In genomic region chr9:90783964-90784363, GRCh38 we compare ENCODE assay signal across 18 cellular contexts. TPM values are rescaled to one million over a fixed set of nuclear protein-coding genes. Genes with fewer than 3 reads are reported as not detected.
DNase-seq lines count a peak whose midpoint lies in the region; ATAC-seq, FAIRE-seq and TF ChIP-seq lines count a peak whose summit lies in the region.
"Had no signal": no experiment of that assay in that cellular context is flagged by ENCODE, and none has a peak within 500 bp of the region (broad histone marks: within the 10 kb centered on the region; RNA-seq: fewer than 3 reads in every experiment).

No MANE protein-coding gene starts in this region.

- intact Hi-C loops in HepG2 (cut with micrococcal nuclease; ENCODE audit: unreplicated experiment) = no loop called here
- intact Hi-C loops in right lobe of liver (cut with DNase I) = no loop called here
- intact Hi-C loops in OCI-LY7 (cut with micrococcal nuclease; ENCODE audit: unreplicated experiment) = no loop called here

- no peak overlapping the region for H3K56ac ChIP-seq in H1 (replicated peaks; ENCODE audit: insufficient read length, low read depth, low read length)

- no peaks in the 10 kb centered on the region for H3K23me2 ChIP-seq in H1 (ENCODE audit: low read depth, low read length)

- H3K9ac ChIP-seq in HepG2 (ENCODE audit: insufficient read depth, low read depth, low read length) (no peak overlapping the region), H1 (replicated peaks in 1 of 4; ENCODE audit: extremely low read depth in 1 of 4, low read depth in 3 of 4, low read length in 3 of 4) (no peak overlapping the region)
- H3K9ac ChIP-seq: BLaER1 had no signal

- TF ChIP-seq POLR2A in HepG2 (IDR thresholded peaks at IDR 0.05; ENCODE audit: insufficient read depth in 1 of 2, low read depth in 2 of 2, low read length in 2 of 2) (no peak), right lobe of liver (IDR thresholded peaks at IDR 0.05) (no peak), H1 (IDR thresholded peaks at IDR 0.05; ENCODE audit: control extremely low read depth in 1 of 2, low read depth in 2 of 2, low read length in 2 of 2) (no peak)

- H3K9me2 ChIP-seq in OCI-LY7 (ENCODE audit: insufficient read depth, low read length) = no peaks in the 10 kb centered on the region

- peak overlapping the region; percentile 52 for H3K27ac Mint-ChIP-seq in stimulated activated memory B cell treated with anti-CD40 and anti-IgM and Interleukin-4, amounts not matched to agents 10 μg/mL and 1 μg/mL and 100 μg/mL, for 72 hours
- no peak overlapping the region for H3K27ac Mint-ChIP-seq in endothelial cell (ENCODE audit: unreplicated experiment)
- H3K27ac Mint-ChIP-seq: CD4-positive, alpha-beta memory T cell had no signal

- CTCF ChIA-PET in HepG2 (lab: Yijun Ruan, JAX; ENCODE audit: low intra/inter-chr PET ratio, low total read pairs) (no interaction called here), OCI-LY7 (lab: Charles Lee; ENCODE audit: unreplicated experiment) (no interaction called here), H1 (lab: Charles Lee; ENCODE audit: partially characterized antibody) (interaction anchor here (1.0 to 1.8 kb wide), 2 partner anchors 68 to 99 kb away, joined by 3 to 6 read pairs; no protein-coding TSS in a partner anchor)

- no peak for ATAC-seq in HepG2
- ATAC-seq in right lobe of liver = no peak
- ATAC-seq in stimulated activated memory B cell treated with anti-CD40 and anti-IgM and Interleukin-4, amounts not matched to agents 10 μg/mL and 1 μg/mL and 100 μg/mL, for 72 hours = no peak

- H4K91ac ChIP-seq in H1 (replicated peaks; ENCODE audit: insufficient read length, low read length) = peak overlapping the region; percentile 27

- H3K23ac ChIP-seq in H1 (ENCODE audit: insufficient read length) = no peak overlapping the region

- no peak overlapping the region for H2BK20ac ChIP-seq in H1 (ENCODE audit: low read length)

- TF ChIP-seq RAD21 in HepG2 (CRISPR knock-in tag; IDR thresholded peaks at IDR 0.05) = no peak
- TF ChIP-seq RAD21 in H1 (IDR thresholded peaks at IDR 0.05 in 1 of 2, conservative IDR thresholded peaks at IDR 0.05 in 1 of 2; ENCODE audit: low read depth in 2 of 2, low read length in 2 of 2) = no peak

- no peaks in the 10 kb centered on the region for H3K27me3 ChIP-seq in HepG2 (ENCODE audit: control insufficient read depth in 1 of 2, insufficient read depth in 2 of 2, low read length in 2 of 2)
- no peaks in the 10 kb centered on the region for H3K27me3 ChIP-seq in right lobe of liver
- H3K27me3 ChIP-seq in H1 (replicated peaks in 1 of 4; ENCODE audit: control insufficient read depth in 3 of 4, extremely low read depth in 1 of 4, insufficient read depth in 3 of 4, low read length in 3 of 4) = no peaks in the 10 kb centered on the region
- no peaks in the 10 kb centered on the region for H3K27me3 ChIP-seq in small intestine (ENCODE audit: control insufficient read depth in 2 of 2, insufficient read depth in 2 of 2, low read length in 2 of 2)
- H3K27me3 ChIP-seq: BLaER1 had no signal

- H3K36me3 Mint-ChIP-seq in stimulated activated memory B cell treated with anti-CD40 and anti-IgM and Interleukin-4, amounts not matched to agents 10 μg/mL and 1 μg/mL and 100 μg/mL, for 72 hours = no peaks in the 10 kb centered on the region
- no peaks in the 10 kb centered on the region for H3K36me3 Mint-ChIP-seq in endothelial cell (ENCODE audit: low read depth, unreplicated experiment)
- H3K36me3 Mint-ChIP-seq: CD14-positive monocyte; CD4-positive, alpha-beta memory T cell had no signal

- H4K20me1 ChIP-seq in HepG2 (ENCODE audit: insufficient read depth, low read length) (no peaks in the 10 kb centered on the region), OCI-LY7 (ENCODE audit: insufficient read depth, low read length) (no peaks in the 10 kb centered on the region), H1 (replicated peaks in 1 of 2; ENCODE audit: control insufficient read depth in 1 of 2, insufficient read depth in 2 of 2, low read length in 2 of 2) (no peaks in the 10 kb centered on the region)
- H4K20me1 ChIP-seq: BLaER1 had no signal

- no peak for DNase-seq in HepG2 (ENCODE audit: low spot score)
- no peak for DNase-seq in right lobe of liver
- DNase-seq in OCI-LY7 (ENCODE audit: low spot score) = no peak
- DNase-seq in H1 (ENCODE audit: low read depth in 1 of 2, low spot score in 2 of 2) = no peak
- DNase-seq in GM20000 (ENCODE audit: low spot score) = no peak
- no peak for DNase-seq in endothelial cell (ENCODE audit: low spot score)
- DNase-seq in small intestine = no peak
- DNase-seq: CD4-positive, alpha-beta memory T cell; DMS153; DMS79; GDM1; HCEC 1CT had no signal

- FAIRE-seq in HepG2 (lab: Jason Lieb, UNC) (no peak), H1 (lab: Jason Lieb, UNC) (no peak), small intestine (lab: Jason Lieb, UNC) (no peak)
- FAIRE-seq: GM19239 had no signal

- no peak overlapping the region for H2AFZ ChIP-seq in HepG2 (ENCODE audit: low read length)
- peak overlapping the region; percentile 13; the same call in 1 of the 2 replicates for H2AFZ ChIP-seq in OCI-LY7 (ENCODE audit: low read length)
- 0 out of 2 replicates have a peak overlapping the region, but pooled peaks have one; percentile 41 for H2AFZ ChIP-seq in H1 (ENCODE audit: low read length)

- POLR2A ChIA-PET in HepG2 (lab: Yijun Ruan, JAX) (no interaction called here), OCI-LY7 (lab: Charles Lee) (interaction anchor here (1.3 kb wide), 1 partner anchor 13 kb away, joined by 3 read pairs; no protein-coding TSS in a partner anchor), H1 (lab: Charles Lee; ENCODE audit: partially characterized antibody) (interaction anchor here (1.0 to 1.1 kb wide), 3 partner anchors 18 to 31 kb away, joined by 3 to 4 read pairs (median 3); partner anchors contain the start of gene SYK)

- no peak overlapping the region for H3K4me3 ChIP-seq in HepG2 (replicated peaks in 1 of 3; ENCODE audit: insufficient read depth in 1 of 3, low read depth in 2 of 3, low read length in 3 of 3)
- H3K4me3 ChIP-seq in right lobe of liver = no peak overlapping the region
- no peak overlapping the region for H3K4me3 ChIP-seq in OCI-LY7 (ENCODE audit: low read depth, low read length, poor library complexity, severe bottlenecking)
- no peak overlapping the region for H3K4me3 ChIP-seq in H1 (ENCODE audit: extremely low read depth in 1 of 4, insufficient read depth in 2 of 4, low read depth in 3 of 4, low read length in 4 of 4)
- H3K4me3 ChIP-seq in small intestine (ENCODE audit: low read depth in 1 of 2, low read length in 2 of 2) = no peak overlapping the region
- H3K4me3 ChIP-seq: BLaER1 had no signal

- no peaks in the 10 kb centered on the region for H3K79me1 ChIP-seq in H1 (ENCODE audit: low read depth, low read length)

- H3K4me1 Mint-ChIP-seq in stimulated activated memory B cell treated with anti-CD40 and anti-IgM and Interleukin-4, amounts not matched to agents 10 μg/mL and 1 μg/mL and 100 μg/mL, for 72 hours = peaks cover 23% of the 10 kb centered on the region
- H3K4me1 Mint-ChIP-seq in endothelial cell (ENCODE audit: unreplicated experiment) = peaks cover 3% of the 10 kb centered on the region
- H3K4me1 Mint-ChIP-seq: CD4-positive, alpha-beta memory T cell had no signal

- H2AK5ac ChIP-seq in H1 (ENCODE audit: low read depth, low read length) = no peak overlapping the region; the same call in 1 of the 2 replicates

- TF ChIP-seq EP300 in HepG2 (IDR thresholded peaks at IDR 0.05; ENCODE audit: low read depth in 2 of 2, low read length in 2 of 2) (no peak), HepG2 (CRISPR knock-in tag; IDR thresholded peaks at IDR 0.05; ENCODE audit: borderline replicate concordance) (no peak), H1 (IDR thresholded peaks at IDR 0.05; ENCODE audit: borderline replicate concordance in 1 of 2, low read depth in 2 of 2, low read length in 2 of 2) (no peak)

- H3K9me3 Mint-ChIP-seq in stimulated activated memory B cell treated with anti-CD40 and anti-IgM and Interleukin-4, amounts not matched to agents 10 μg/mL and 1 μg/mL and 100 μg/mL, for 72 hours = no peaks in the 10 kb centered on the region
- H3K9me3 Mint-ChIP-seq in endothelial cell (ENCODE audit: unreplicated experiment) = no peaks in the 10 kb centered on the region
- H3K9me3 Mint-ChIP-seq: CD14-positive monocyte; CD4-positive, alpha-beta memory T cell had no signal

- 41% methylated on average over 8 of the region's 8 CpGs for WGBS in HepG2 (ENCODE audit: low lambda C conversion rate)
- WGBS in right lobe of liver (ENCODE audit: insufficient coverage, low coverage, low lambda C conversion rate, missing lambda C conversion rate) = 59% methylated on average over 8 of the region's 8 CpGs
- WGBS in H1 (ENCODE audit: extremely low coverage in 1 of 2, insufficient coverage in 1 of 2, insufficient read length in 1 of 2, insufficient replicate concordance in 2 of 2, low coverage in 1 of 2, low lambda C conversion rate in 2 of 2, missing lambda C conversion rate in 1 of 2), 2 experiments = 80% methylated on average over 8 of the region's 8 CpGs; no CpG with 5 or more reads in 1 of the 2 experiments
- 61 to 68% (median 62%) methylated on average over 8 of the region's 8 CpGs for WGBS in small intestine, 3 donors

- TF ChIP-seq CTCF in HepG2 (CRISPR knock-in tag; IDR thresholded peaks at IDR 0.05) = no peak
- no peak for TF ChIP-seq CTCF in right lobe of liver (IDR thresholded peaks at IDR 0.05)
- no peak for TF ChIP-seq CTCF in OCI-LY7 (conservative IDR thresholded peaks at IDR 0.05; ENCODE audit: low read length)
- TF ChIP-seq CTCF in H1 (IDR thresholded peaks at IDR 0.05; ENCODE audit: control extremely low read depth in 1 of 3, insufficient read depth in 1 of 3, low read depth in 1 of 3, low read length in 3 of 3) = no peak
- TF ChIP-seq CTCF in GM20000 (IDR thresholded peaks at IDR 0.05; ENCODE audit: extremely low read depth, missing control alignments) = no peak
- no peak for TF ChIP-seq CTCF in endothelial cell (IDR thresholded peaks at IDR 0.05; ENCODE audit: unreplicated experiment)

- H2BK120ac ChIP-seq in H1 (replicated peaks; ENCODE audit: low read depth, low read length) = peak overlapping the region; percentile 58

- no peak overlapping the region for H3K4ac ChIP-seq in H1 (replicated peaks; ENCODE audit: insufficient read length, low read depth, low read length)

- H2BK12ac ChIP-seq in H1 (ENCODE audit: low read depth, low read length) = peak overlapping the region; percentile 94

- H3K4me2 ChIP-seq in HepG2 (ENCODE audit: low read depth, low read length) (no peak overlapping the region), OCI-LY7 (ENCODE audit: low read length) (no peak overlapping the region), H1 (ENCODE audit: insufficient read depth in 1 of 2, low read depth in 2 of 2, low read length in 2 of 2) (peak overlapping the region; percentile 40 to 54)
- H3K4me2 ChIP-seq: BLaER1 had no signal

- H3K36me3 ChIP-seq in HepG2 (replicated peaks in 1 of 2; ENCODE audit: control insufficient read depth in 1 of 2, insufficient read depth in 2 of 2, low read length in 2 of 2) = no peaks in the 10 kb centered on the region
- H3K36me3 ChIP-seq in right lobe of liver = no peaks in the 10 kb centered on the region
- H3K36me3 ChIP-seq in OCI-LY7 (ENCODE audit: insufficient read depth, low read length) = no peaks in the 10 kb centered on the region
- no peaks in the 10 kb centered on the region for H3K36me3 ChIP-seq in H1 (ENCODE audit: control insufficient read depth in 2 of 4, insufficient read depth in 4 of 4, low read length in 3 of 4)
- H3K36me3 ChIP-seq in small intestine (ENCODE audit: control insufficient read depth in 2 of 2, insufficient read depth in 2 of 2, low read length in 2 of 2) = no peaks in the 10 kb centered on the region
- H3K36me3 ChIP-seq: BLaER1 had no signal

- in situ Hi-C loops in HepG2 (cut with HindIII; ENCODE audit: extremely low pct_ligation_motif_present, low pct_unique_long_range_greater_than_20kb) = no loop called here

- H2BK5ac ChIP-seq in H1 (ENCODE audit: low read depth, low read length) = 0 out of 2 replicates have a peak overlapping the region, but pooled peaks have one; percentile 38

- no peak overlapping the region for H2BK15ac ChIP-seq in H1 (ENCODE audit: low read length)

- no peak overlapping the region for H3K18ac ChIP-seq in H1 (ENCODE audit: extremely low read depth, low read length)

- H3K14ac ChIP-seq in H1 (ENCODE audit: insufficient read length) = no peak overlapping the region

- no peaks in the 10 kb centered on the region for H3K27me3 Mint-ChIP-seq in stimulated activated memory B cell treated with anti-CD40 and anti-IgM and Interleukin-4, amounts not matched to agents 10 μg/mL and 1 μg/mL and 100 μg/mL, for 72 hours
- H3K27me3 Mint-ChIP-seq in endothelial cell (ENCODE audit: unreplicated experiment) = peaks cover 2% of the 10 kb centered on the region

- H4K5ac ChIP-seq in H1 (ENCODE audit: insufficient read length, low read depth, low read length) = no peak overlapping the region

- H3K79me2 ChIP-seq in HepG2 (ENCODE audit: insufficient read depth, low read length) (no peaks in the 10 kb centered on the region), OCI-LY7 (ENCODE audit: insufficient read depth, low read depth, low read length) (no peaks in the 10 kb centered on the region), H1 (ENCODE audit: control insufficient read depth in 1 of 2, insufficient read depth in 2 of 2, low read length in 2 of 2) (no peaks in the 10 kb centered on the region)

- H4K8ac ChIP-seq in H1 (ENCODE audit: extremely low read depth, insufficient read depth, low read length) = no peak overlapping the region

- H3K4me3 Mint-ChIP-seq in stimulated activated memory B cell treated with anti-CD40 and anti-IgM and Interleukin-4, amounts not matched to agents 10 μg/mL and 1 μg/mL and 100 μg/mL, for 72 hours = no peak overlapping the region
- no peak overlapping the region for H3K4me3 Mint-ChIP-seq in endothelial cell (ENCODE audit: unreplicated experiment)
- H3K4me3 Mint-ChIP-seq: CD14-positive monocyte; CD4-positive, alpha-beta memory T cell had no signal

- no peak overlapping the region for H3K27ac ChIP-seq in HepG2 (ENCODE audit: extremely low read length, insufficient read depth, low read length)
- no peak overlapping the region for H3K27ac ChIP-seq in right lobe of liver
- H3K27ac ChIP-seq in OCI-LY7 (ENCODE audit: low read depth, low read length, poor library complexity, severe bottlenecking) = no peak overlapping the region
- H3K27ac ChIP-seq in H1 (ENCODE audit: low read depth, low read length) = no peak overlapping the region; the same call in 1 of the 2 replicates
- H3K27ac ChIP-seq in small intestine (ENCODE audit: low read depth in 1 of 2, low read length in 1 of 2) = no peak overlapping the region
- H3K27ac ChIP-seq: 22Rv1, BLaER1 had no signal

- H3K9me3 ChIP-seq in HepG2 (ENCODE audit: low read length) (no peaks in the 10 kb centered on the region), right lobe of liver (no peaks in the 10 kb centered on the region), OCI-LY7 (ENCODE audit: low read length) (no peaks in the 10 kb centered on the region), H1 (ENCODE audit: insufficient read depth in 2 of 2, low read depth in 1 of 2, low read length in 1 of 2) (no peaks in the 10 kb centered on the region), small intestine (ENCODE audit: control insufficient read depth, low read depth) (no peaks in the 10 kb centered on the region)
- H3K9me3 ChIP-seq: BLaER1 had no signal

- H3K4me1 ChIP-seq in HepG2 (ENCODE audit: insufficient read depth, low read length) (no peaks in the 10 kb centered on the region), right lobe of liver (no peaks in the 10 kb centered on the region), OCI-LY7 (ENCODE audit: insufficient read depth, low read length, poor library complexity, severe bottlenecking) (peaks cover 15% of the 10 kb centered on the region), H1 (replicated peaks in 1 of 4; ENCODE audit: control insufficient read depth in 3 of 4, insufficient read depth in 4 of 4, low read length in 3 of 4) (peaks cover 0 to 19% (median 13%) of the 10 kb centered on the region in 4 experiments; a peak in 4 of 7 replicates), small intestine (ENCODE audit: control insufficient read depth in 2 of 2, insufficient read depth in 1 of 2, low read depth in 1 of 2, low read length in 1 of 2) (peaks cover 0 to 2% of the 10 kb centered on the region in 2 donors)
- H3K4me1 ChIP-seq: BLaER1 had no signal

- BruUV-seq in HepG2 (replicated peaks; lab: Mats Ljungman, UMichigan) (no TSS peak), OCI-LY7 (replicated peaks; lab: Mats Ljungman, UMichigan) (no TSS peak)

RNA-seq across cellular contexts. Expression of gene SYK, which starts 17.7 kb away (rescaled TPM):
- total RNA-seq in HepG2 (2016; rRNA removed; fragmentation: Illumina TruSeq; extraction: Trizol) (not detected in 2 replicates), right lobe of liver (10 to 100 TPM in 1 of 6 experiments, 1 to 10 TPM in 5; 3.0 to 10.9 (median 3.7) TPM), OCI-LY7 (2022) (175 and 201 TPM in 2 replicates), endothelial cell (ENCODE audit: unreplicated experiment) (0.36 TPM)
- total RNA-seq in HepG2 (2016; cell fraction: cytosol; rRNA removed; fragmentation: Illumina TruSeq; extraction: Trizol; ENCODE audit: low read depth) = not detected in 2 replicates
- not detected in 2 replicates for total RNA-seq in HepG2 (2016; cell fraction: insoluble cytoplasmic fraction; rRNA removed; fragmentation: Illumina TruSeq; extraction: Trizol)
- total RNA-seq in HepG2 (2016; cell fraction: membrane; rRNA removed; fragmentation: Illumina TruSeq; extraction: Trizol) = not detected in 2 replicates
- not detected in 2 replicates for total RNA-seq in HepG2 (2016; cell fraction: nucleus; rRNA removed; fragmentation: Illumina TruSeq; extraction: Trizol)
- polyA plus RNA-seq in HepG2 (2011; rRNA removed) (not detected in 2 replicates), H1 (2011; rRNA removed) (1.5 and 1.9 TPM in 2 replicates), small intestine (10 to 100 TPM; 29.7 to 40.9 (median 33.8) TPM)
- polyA plus RNA-seq in HepG2 (2011; cell fraction: cytosol; rRNA removed) = not detected in 2 replicates
- not detected in 2 replicates for polyA plus RNA-seq in HepG2 (2011; cell fraction: nucleus; rRNA removed)
- not detected in 2 replicates for polyA plus RNA-seq in HepG2 (2012)
- not detected in 2 replicates for polyA plus RNA-seq in HepG2 (2016; cell fraction: cytosol; fragmentation: Illumina TruSeq; extraction: Trizol; ENCODE audit: low read depth)
- polyA plus RNA-seq in HepG2 (2016; cell fraction: insoluble cytoplasmic fraction; fragmentation: Illumina TruSeq; extraction: Trizol; ENCODE audit: low read depth) = not detected in 2 replicates
- polyA plus RNA-seq in HepG2 (2016; cell fraction: membrane; fragmentation: Illumina TruSeq; extraction: Trizol; ENCODE audit: low read depth) = not detected in 2 replicates
- not detected in 2 replicates for polyA plus RNA-seq in HepG2 (2016; cell fraction: nucleus; fragmentation: Illumina TruSeq; extraction: Trizol; ENCODE audit: insufficient read depth, low read depth)
- polyA minus RNA-seq in HepG2 (2011; rRNA and poly(A)+ RNA removed; ENCODE audit: low replicate concordance) = 0.02 TPM in 1 of 2 replicates, not detected in the other
- polyA minus RNA-seq in HepG2 (2011; cell fraction: cytosol; rRNA and poly(A)+ RNA removed) = not detected in 2 replicates
- polyA minus RNA-seq in HepG2 (2011; cell fraction: nucleus; rRNA and poly(A)+ RNA removed) = not detected in 2 replicates
- 106 and 112 TPM in 2 replicates for total RNA-seq in OCI-LY7 (2014; rRNA removed; shearing (Covaris generic))
- 4.4 and 5.6 TPM in 2 replicates for total RNA-seq in H1 (2021; fragmentation: NEBNext Ultra II Directional; extraction: Animal tissue kit (Norgen Biotek cat#: 25700))
- polyA plus RNA-seq in H1 (2011; cell fraction: cytosol; rRNA removed) = 1.2 TPM
- 4.9 TPM for polyA plus RNA-seq in H1 (2011; cell fraction: nucleus; rRNA removed)
- 2.8 to 4.4 TPM (median 3.4 TPM) in 4 replicates for polyA plus RNA-seq in H1 (2012, experiment 1 of 2)
- polyA plus RNA-seq in H1 (2012, experiment 2 of 2) = 1.1 TPM
- polyA plus RNA-seq in H1 (2013, experiment 1 of 2) = 2.9 TPM
- 3.4 TPM for polyA plus RNA-seq in H1 (2013, experiment 2 of 2)
- polyA minus RNA-seq in H1 (2011; rRNA and poly(A)+ RNA removed) = 1.7 and 2.4 TPM in 2 replicates
- 2.3 TPM for polyA minus RNA-seq in H1 (2011; cell fraction: cytosol; rRNA and poly(A)+ RNA removed)
- 3.9 TPM for polyA minus RNA-seq in H1 (2011; cell fraction: nucleus; rRNA and poly(A)+ RNA removed)
- polyA plus RNA-seq: AG04450 had no signal

Comparison
In these comparisons a context has a peak if more than half of its experiments do, and no peak if none do; other contexts are left out.
1. H3K4me2 ChIP-seq: peak in H1 (2 of 2); none in HepG2 (single experiment) and OCI-LY7 (single experiment).
2. RNA of gene SYK, which starts 17.7 kb away (total RNA-seq): 106 to 201 TPM in OCI-LY7; 4.4 to 5.6 TPM in H1, 3.0 to 10.9 TPM in right lobe of liver, 0.36 TPM in endothelial cell (single experiment) and not detected in HepG2; every median in the first group is over 4 times any median in the second.